In genomic region chr17:82332669-82333278, GRCh38 we compare ENCODE assay signal across 8 cellular contexts.
DNase-seq lines count a peak whose midpoint lies in the region; ATAC-seq, FAIRE-seq and TF ChIP-seq lines count a peak whose summit lies in the region.

No MANE protein-coding gene starts in this region.

- DNase-seq in NCI-H2196 treated with DMSO at 0.1 percent for 48 hours (lab: John Stamatoyannopoulos, UW; ENCODE audit: unreplicated experiment) = peak; percentile 62
- no peak for DNase-seq in NCI-H2196 (lab: John Stamatoyannopoulos, UW; ENCODE audit: unreplicated experiment)
- peak; percentile 73 for DNase-seq in RWPE2 (ENCODE audit: low spot score)
- DNase-seq in midbrain (lab: John Stamatoyannopoulos, UW) = peak; percentile 10
- DNase-seq in urothelium cell line (ENCODE audit: low spot score) = no peak
- no peak for DNase-seq in GM19239 (ENCODE audit: insufficient read length, low spot score)

- H3K4me3 ChIP-seq in RWPE2 (ENCODE audit: severe bottlenecking) = peak overlapping the region; percentile 33
- peak overlapping the region; percentile 79 for H3K4me3 ChIP-seq in duodenal mucosa (ENCODE audit: low read depth in 1 of 2, low read length in 2 of 2)

- H3K9me3 ChIP-seq in RWPE2 (ENCODE audit: severe bottlenecking) (no peaks in the 10 kb centered on the region), duodenal mucosa (ENCODE audit: control insufficient read depth in 1 of 2, low read length in 2 of 2) (no peaks in the 10 kb centered on the region)

- H3K27ac ChIP-seq in RWPE2 (ENCODE audit: poor library complexity, severe bottlenecking) (peak overlapping the region; percentile 59), duodenal mucosa (ENCODE audit: low read depth, low read length) (peak overlapping the region; percentile 63)

- no peaks in the 10 kb centered on the region for H3K36me3 ChIP-seq in RWPE2 (ENCODE audit: low read depth)
- H3K36me3 ChIP-seq in duodenal mucosa (ENCODE audit: control insufficient read depth in 1 of 2, insufficient read depth in 2 of 2, low read length in 2 of 2) = no peaks in the 10 kb centered on the region

- ATAC-seq in RWPE2 (ENCODE audit: low read depth) (peak; percentile 45), GM18909 (IDR thresholded peaks at IDR 0.05; ENCODE audit: poor library complexity, unreplicated experiment) (no peak)

- H3K27me3 ChIP-seq in RWPE2 (ENCODE audit: insufficient read depth, poor library complexity, severe bottlenecking) = no peaks in the 10 kb centered on the region
- peaks cover 14 to 19% of the 10 kb centered on the region in 2 donors for H3K27me3 ChIP-seq in duodenal mucosa (ENCODE audit: control insufficient read depth in 1 of 2, insufficient read depth in 2 of 2, low read length in 2 of 2)

- TF ChIP-seq CTCF in RWPE2 (IDR thresholded peaks at IDR 0.05; ENCODE audit: poor library complexity, severe bottlenecking) = no peak

- H3K4me1 ChIP-seq in RWPE2 (ENCODE audit: insufficient read depth, poor library complexity, severe bottlenecking) (peaks cover 37% of the 10 kb centered on the region), duodenal mucosa (ENCODE audit: control insufficient read depth in 1 of 2, insufficient read depth in 2 of 2, low read length in 2 of 2) (peaks cover 48 to 71% of the 10 kb centered on the region in 2 donors)

- FAIRE-seq in urothelium cell line (lab: Jason Lieb, UNC) (peak; percentile 44), GM19239 (lab: Jason Lieb, UNC) (no peak)

- peak overlapping the region; percentile 69 to 72 for H3K9ac ChIP-seq in duodenal mucosa (ENCODE audit: low read depth in 1 of 2, low read length in 2 of 2)

Comparison
In these comparisons a context has a peak if more than half of its experiments do, and no peak if none do; other contexts are left out.
1. DNase-seq: peak in NCI-H2196 treated with DMSO at 0.1 percent for 48 hours (single experiment), RWPE2 (single experiment) and midbrain (single experiment); none in NCI-H2196 (single experiment), urothelium cell line (single experiment) and GM19239 (single experiment).